8 cellular contexts compared by ENCODE assay signal in the genomic region with DNA sequence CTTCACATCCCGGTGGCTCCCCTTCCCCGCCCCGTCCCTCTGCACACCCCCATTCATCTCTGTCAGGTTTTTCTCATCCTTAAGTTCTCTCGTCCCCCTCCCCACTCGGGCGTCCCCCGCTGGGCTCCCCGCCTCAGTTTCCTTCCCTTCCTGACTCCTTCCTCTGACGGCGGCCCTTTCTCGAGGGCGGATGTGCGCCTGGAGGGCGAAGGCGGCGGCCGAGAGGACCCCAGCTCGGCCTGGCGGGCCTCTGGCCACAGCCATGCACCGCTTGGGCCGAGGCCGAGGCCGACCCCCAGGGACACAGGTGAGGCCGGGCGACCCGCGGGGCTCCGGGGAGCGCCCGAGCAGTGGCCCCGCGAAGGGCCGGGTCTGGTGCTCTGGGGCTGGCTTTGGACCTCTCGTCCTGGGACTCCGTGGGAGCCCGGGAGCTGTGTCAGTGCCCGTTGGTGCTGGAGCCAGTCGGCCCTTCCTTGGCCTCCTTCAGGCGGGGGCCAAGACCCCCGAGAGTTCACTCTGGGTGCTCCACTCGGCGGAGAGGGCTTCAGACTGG. TPM values are rescaled to one million over a fixed set of nuclear protein-coding genes. Genes with fewer than 3 reads are reported as not detected.
DNase-seq lines count a peak whose midpoint lies in the region; ATAC-seq and TF ChIP-seq lines count a peak whose summit lies in the region.

No MANE protein-coding gene starts in this region.

- TF ChIP-seq CTCF in CD14-positive monocyte (IDR thresholded peaks at IDR 0.05), result no peak
- no peak for TF ChIP-seq CTCF in SU-DHL-6 (IDR thresholded peaks at IDR 0.05; ENCODE audit: insufficient read depth, low read length, poor library complexity, severe bottlenecking)
- TF ChIP-seq CTCF in esophagus squamous epithelium (IDR thresholded peaks at IDR 0.05), result no peak
- no peak for TF ChIP-seq CTCF in ovary (IDR thresholded peaks at IDR 0.05)

- 22 to 26% methylated on average over 8 to 10 of the region's 42 CpGs for WGBS in esophagus squamous epithelium, 2 donors
- WGBS in ovary, 3 donors, result 29 to 36% (median 35%) methylated on average over 37 to 42 of the region's 42 CpGs

- H3K27ac ChIP-seq in SU-DHL-6 (ENCODE audit: low read depth, low read length) (no peak overlapping the region), esophagus squamous epithelium (peak overlapping the region; percentile 81 to 97 (median 92)), ovary (peak overlapping the region; percentile 64 to 71)

- no peaks in the 10 kb centered on the region for H3F3A ChIP-seq in SU-DHL-6 (ENCODE audit: insufficient read depth)

- no peaks in the 10 kb centered on the region for H3K9me2 ChIP-seq in SU-DHL-6 (replicated peaks; ENCODE audit: insufficient read depth, low read length)

- H3K36me3 ChIP-seq in SU-DHL-6 (ENCODE audit: low read length) (no peaks in the 10 kb centered on the region), esophagus squamous epithelium (peaks cover 0 to 12% (median 0%) of the 10 kb centered on the region in 3 donors), ovary (no peaks in the 10 kb centered on the region)

- H3K9me3 ChIP-seq in SU-DHL-6 (ENCODE audit: insufficient read depth, low read length) (no peaks in the 10 kb centered on the region), esophagus squamous epithelium (no peaks in the 10 kb centered on the region), ovary (no peaks in the 10 kb centered on the region)

- H3K79me2 ChIP-seq in SU-DHL-6 (ENCODE audit: insufficient read depth, low read length), result no peaks in the 10 kb centered on the region

- peaks cover 9 to 12% of the 10 kb centered on the region in 2 donors for H3K36me3 Mint-ChIP-seq in CD14-positive monocyte

- H3K27me3 ChIP-seq in SU-DHL-6 (ENCODE audit: low read length) (no peaks in the 10 kb centered on the region; the same call in 1 of the 2 replicates), esophagus squamous epithelium (peaks cover 0 to 42% (median 0%) of the 10 kb centered on the region in 4 donors), ovary (no peaks in the 10 kb centered on the region)

- H3K27ac Mint-ChIP-seq in CD14-positive monocyte, result peak overlapping the region in 2 of 7 donors; percentile 24 to 57

- peaks cover 67 to 85% (median 74%) of the 10 kb centered on the region in 3 donors for H3K27me3 Mint-ChIP-seq in CD14-positive monocyte (ENCODE audit: low read depth in 3 of 3)

- no peak overlapping the region for H3K9ac ChIP-seq in SU-DHL-6 (ENCODE audit: low read length)

- peaks cover 32 to 81% (median 52%) of the 10 kb centered on the region in 3 donors for H3K4me1 ChIP-seq in esophagus squamous epithelium
- peaks cover 12% of the 10 kb centered on the region for H3K4me1 ChIP-seq in ovary (ENCODE audit: insufficient read depth)

- peak overlapping the region; percentile 74 to 89 for H3K4me3 Mint-ChIP-seq in CD14-positive monocyte

- TF ChIP-seq EP300 in ovary (IDR thresholded peaks at IDR 0.05), result no peak

- H3K4me3 ChIP-seq in SU-DHL-6 (ENCODE audit: insufficient read depth, low read length, poor library complexity, severe bottlenecking) (no peak overlapping the region), esophagus squamous epithelium (peak overlapping the region; percentile 25 to 87 (median 65)), ovary (peak overlapping the region; percentile 76)

- no peaks in the 10 kb centered on the region for H4K20me1 ChIP-seq in SU-DHL-6 (ENCODE audit: low read depth, low read length)

- peaks cover 0 to 18% (median 12%) of the 10 kb centered on the region in 7 donors for H3K9me3 Mint-ChIP-seq in CD14-positive monocyte

- intact Hi-C loops in CD14-positive monocyte (cut with micrococcal nuclease), result no loop called here
- intact Hi-C loops in esophagus squamous epithelium (cut with DNase I), result no loop called here
- intact Hi-C loops in ovary (cut with DNase I), result loop anchor here in 1 of 4 donors (5.0 kb wide), 1 partner anchor 33 kb away; no protein-coding TSS in a partner anchor

- no peak for TF ChIP-seq POLR2A in esophagus squamous epithelium (IDR thresholded peaks at IDR 0.05)
- TF ChIP-seq POLR2A in ovary (IDR thresholded peaks at IDR 0.05), result no peak

- H3K4me1 Mint-ChIP-seq in CD14-positive monocyte, result peaks cover 37% of the 10 kb centered on the region

- H3K4me2 ChIP-seq in SU-DHL-6 (ENCODE audit: low read depth, low read length, poor library complexity, severe bottlenecking), result peak overlapping the region; percentile 25

- no peak for ATAC-seq in GM21515 (IDR thresholded peaks at IDR 0.05; ENCODE audit: unreplicated experiment)
- ATAC-seq in GM19452 (IDR thresholded peaks at IDR 0.05; ENCODE audit: unreplicated experiment), result no peak

- DNase-seq in CD14-positive monocyte (ENCODE audit: low spot score), result no peak
- no peak for DNase-seq in esophagus squamous epithelium (lab: John Stamatoyannopoulos, UW)
- DNase-seq in ovary, result peak in 2 of 5 donors; percentile 55
- DNase-seq in SW480 (ENCODE audit: low spot score), result no peak
- DNase-seq in SKM-1 treated with dmso at 0.1 percent for 144 hours (lab: John Stamatoyannopoulos, UW; ENCODE audit: unreplicated experiment), result no peak

- H2AFZ ChIP-seq in SU-DHL-6 (ENCODE audit: low read depth, low read length, severe bottlenecking), result no peak overlapping the region

RNA-seq across cellular contexts. Expression of a gene that starts 2.9 kb away (rescaled TPM):
- polyA plus RNA-seq in CD14-positive monocyte (not detected), ovary (10 to 100 TPM; 46.2 to 73.7 TPM)
- total RNA-seq in esophagus squamous epithelium (10 to 100 TPM in 3 of 4 donors, 1 to 10 TPM in 1; 6.7 to 29.8 (median 21.2) TPM), ovary (100 to 1,000 TPM in 5 of 7 donors, 10 to 100 TPM in 2; 69.4 to 265 (median 139) TPM)

RNA-seq across cellular contexts. Expression of a gene that starts 38.1 kb away (rescaled TPM):
- polyA plus RNA-seq in CD14-positive monocyte, result 100 to 1,000 TPM in 1 of 2 donors, 10 to 100 TPM in 1; 79.7 to 101 TPM
- 10 to 100 TPM; 67.8 to 81.6 (median 78.1) TPM for total RNA-seq in esophagus squamous epithelium
- total RNA-seq in ovary, result 100 to 1,000 TPM in 5 of 7 donors, 10 to 100 TPM in 2; 60.2 to 151 (median 125) TPM
- polyA plus RNA-seq in ovary, result 100 to 1,000 TPM in 1 of 2 donors, 10 to 100 TPM in 1; 67.3 to 154 TPM

RNA-seq across cellular contexts. Expression of a gene that starts 44.6 kb away (rescaled TPM):
- polyA plus RNA-seq in CD14-positive monocyte (1 to 10 TPM; 2.8 to 4.8 TPM), ovary (10 to 100 TPM; 22.8 to 53.1 TPM)
- total RNA-seq in esophagus squamous epithelium (10 to 100 TPM; 13.2 to 25.2 (median 18.6) TPM), ovary (10 to 100 TPM; 22.2 to 42.6 (median 27.9) TPM)
